Comparison of ENCODE assay signal across 1 cellular context in genomic region chr1:183323849-183324683, GRCh38.
TF ChIP-seq lines count a peak whose summit lies in the region.

No MANE protein-coding gene starts in this region.

TF ChIP-seq in HEK293, 187 proteins besides CTCF, POLR2A, EP300 and RAD21 (continued from another document):
- TF ChIP-seq GLIS1 (tag by site-specific recombination; IDR thresholded peaks at IDR 0.05) (0 out of 2 replicates have a peak, but pooled peaks have one; percentile 22), ZNF692 (tag by site-specific recombination; IDR thresholded peaks at IDR 0.05) (peak; percentile 74)
